Comparison of ENCODE assay signal across 1 cellular context in genomic region chr7:141739250-141739649, GRCh38.
TF ChIP-seq lines count a peak whose summit lies in the region.

No MANE protein-coding gene starts in this region.

TF ChIP-seq in IMR-90, 13 proteins besides CTCF, POLR2A, EP300 and RAD21:
- no peak for TF ChIP-seq ELK1 (IDR thresholded peaks at IDR 0.05; ENCODE audit: borderline replicate concordance, low read depth, low read length)
